ENCODE assay signal across 24 cellular contexts in the genomic region with DNA sequence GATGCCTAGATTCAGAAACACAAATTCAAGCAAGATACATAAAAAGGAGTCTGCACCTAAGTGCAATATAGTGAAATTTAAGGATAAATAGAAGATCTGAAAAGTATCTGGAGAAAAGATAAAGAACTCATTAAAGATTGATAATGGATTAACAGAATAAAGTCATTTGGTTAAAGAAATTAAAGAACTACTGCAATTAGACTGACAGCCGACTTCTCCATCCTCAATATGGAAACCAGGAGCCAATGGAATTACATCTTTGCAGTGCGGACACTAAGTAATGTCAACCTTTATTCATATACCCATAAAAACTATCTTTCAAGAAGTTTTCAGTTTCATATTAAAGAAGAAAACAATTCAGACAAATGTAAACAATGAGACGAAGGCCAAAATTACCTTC.
DNase-seq lines count a peak whose midpoint lies in the region; ATAC-seq, FAIRE-seq and TF ChIP-seq lines count a peak whose summit lies in the region.
"Had no signal": no experiment of that assay in that cellular context is flagged by ENCODE, and none has a peak within 500 bp of the region (broad histone marks: within the 10 kb centered on the region; RNA-seq: fewer than 3 reads in every experiment).

No MANE protein-coding gene starts in this region.

- FAIRE-seq in GM12878 (lab: Jason Lieb, UNC), result no peak
- FAIRE-seq: endothelial cell of umbilical vein had no signal

- H3K9me3 ChIP-seq in GM12878 (replicated peaks; ENCODE audit: control insufficient read depth, insufficient read depth, low read length) (no peaks in the 10 kb centered on the region; the same call in 2 of the 3 replicates), tibial nerve (peaks cover 0 to 42% (median 3%) of the 10 kb centered on the region in 4 donors)

- H3K23ac ChIP-seq in mesendoderm (ENCODE audit: low read length), result no peak overlapping the region

- H3K4me2 ChIP-seq in GM12878 (ENCODE audit: control insufficient read depth, insufficient read depth) (no peak overlapping the region), mesendoderm (ENCODE audit: low read length) (no peak overlapping the region)
- H3K4me2 ChIP-seq: KMS-11 had no signal

- no peak overlapping the region for H3K56ac ChIP-seq in mesendoderm (ENCODE audit: low read length)

- no peak overlapping the region for H2BK5ac ChIP-seq in mesendoderm (ENCODE audit: low read length)

- no peak overlapping the region for H3K9ac ChIP-seq in GM12878 (ENCODE audit: control insufficient read depth, insufficient read depth, low read length)
- H3K9ac ChIP-seq in mesendoderm (ENCODE audit: low read length), result no peak overlapping the region
- H3K9ac ChIP-seq: KMS-11 had no signal

- H2AFZ ChIP-seq in GM12878 (ENCODE audit: control insufficient read depth, low read depth, low read length), result no peak overlapping the region

- TF ChIP-seq RAD21 in GM12878 (IDR thresholded peaks at IDR 0.05; ENCODE audit: insufficient read depth, low read depth, low read length), result no peak

- H2BK120ac ChIP-seq in mesendoderm (ENCODE audit: low read depth, low read length), result no peak overlapping the region

- ATAC-seq in GM12878 (no peak), HG03196 (IDR thresholded peaks at IDR 0.05; ENCODE audit: unreplicated experiment) (no peak), SK-N-SH treated with all-trans-retinoic acid at 6 μM for 48 hours (no peak)
- ATAC-seq: activated CD4-positive, alpha-beta T cell treated with anti-CD3 and anti-CD28 coated beads for 36 hours; foreskin keratinocyte; left lung; T-cell had no signal

- in situ Hi-C loops in GM12878 (cut with MboI), result no loop called here

- TF ChIP-seq EP300 in GM12878 (IDR thresholded peaks at IDR 0.05; ENCODE audit: borderline replicate concordance in 1 of 2, control insufficient read depth in 1 of 2, low read depth in 2 of 2, low read length in 2 of 2), result no peak
- TF ChIP-seq EP300 in tibial nerve (IDR thresholded peaks at IDR 0.05), result no peak

- SMC1A ChIA-PET in GM12878 (lab: Charles Lee; ENCODE audit: uncharacterized antibody, unreplicated experiment), result no interaction called here

- H4K8ac ChIP-seq in mesendoderm (ENCODE audit: low read depth, low read length), result no peak overlapping the region

- CTCF ChIA-PET in GM12878 (lab: Yijun Ruan, JAX), result no interaction called here

- H3K4me3 ChIP-seq in GM12878, result no peak overlapping the region
- H3K4me3 ChIP-seq in mesendoderm (ENCODE audit: low read length), result no peak overlapping the region
- H3K4me3 ChIP-seq in tibial nerve, result no peak overlapping the region
- H3K4me3 ChIP-seq: cardiac muscle cell, left lung had no signal

- no peak overlapping the region for H2BK15ac ChIP-seq in mesendoderm (replicated peaks; ENCODE audit: low read depth)

- no peaks in the 10 kb centered on the region for H3K4me1 ChIP-seq in GM12878 (ENCODE audit: control insufficient read depth, insufficient read depth, low read length)
- no peaks in the 10 kb centered on the region for H3K4me1 ChIP-seq in mesendoderm (ENCODE audit: control insufficient read depth, low read depth, low read length)
- H3K4me1 ChIP-seq in tibial nerve, result no peaks in the 10 kb centered on the region
- H3K4me1 ChIP-seq: foreskin keratinocyte, left lung had no signal

- BruUV-seq in GM12878 (replicated peaks; lab: Mats Ljungman, UMichigan), result no TSS peak

- H3K36me3 ChIP-seq in GM12878 (ENCODE audit: control insufficient read depth in 2 of 2, insufficient read depth in 2 of 2, low read length in 1 of 2), result no peaks in the 10 kb centered on the region
- H3K36me3 ChIP-seq in mesendoderm (ENCODE audit: control insufficient read depth, insufficient read depth, low read length), result no peaks in the 10 kb centered on the region
- H3K36me3 ChIP-seq in tibial nerve, result no peaks in the 10 kb centered on the region
- H3K36me3 ChIP-seq: cardiac muscle cell, left lung had no signal

- RAD21 ChIA-PET in GM12878 (lab: Charles Lee; ENCODE audit: unreplicated experiment), result no interaction called here

- DNase-seq in NCI-H2171 treated with DMSO at 0.1 percent for 48 hours (lab: John Stamatoyannopoulos, UW) (peak; percentile 25), NCI-H2171 (lab: John Stamatoyannopoulos, UW) (no peak), M059J (ENCODE audit: low read depth) (peak; percentile 13), GM12878 (ENCODE audit: low read depth, low spot score) (no peak), mesendoderm (peak; percentile 23), tibial nerve (ENCODE audit: low spot score in 2 of 2) (no peak)
- DNase-seq: activated CD4-positive, alpha-beta T cell treated with anti-CD3 and anti-CD28 coated beads for 36 hours; activated naive CD4-positive, alpha-beta T cell treated with Interleukin-2 at 50 U/mL for 16 hours; activated T-cell treated with anti-CD3 and anti-CD28 coated beads, Interleukin-2, amount 50 U/mL, for 48 hours; amniotic stem cell; EL; foreskin keratinocyte; H9; immature natural killer cell; left lung; NCI-H2081 treated with DMSO at 0.1 percent for 48 hours; NCI-H524 treated with DMSO at 0.1 percent for 48 hours; posterior cingulate gyrus; T-cell had no signal

- H3K18ac ChIP-seq in mesendoderm (ENCODE audit: low read length), result no peak overlapping the region

- H3K27ac ChIP-seq in GM12878 (ENCODE audit: control insufficient read depth, insufficient read depth) (no peak overlapping the region), mesendoderm (ENCODE audit: low read depth, low read length) (no peak overlapping the region), tibial nerve (no peak overlapping the region)
- H3K27ac ChIP-seq: cardiac muscle cell, foreskin keratinocyte, KMS-11, left lung had no signal

- TF ChIP-seq POLR2A in GM12878 (IDR thresholded peaks at IDR 0.05; ENCODE audit: low read depth, low read length), result no peak
- no peak for TF ChIP-seq POLR2A in tibial nerve (IDR thresholded peaks at IDR 0.05)

- WGBS in GM12878 (ENCODE audit: insufficient coverage, insufficient replicate concordance, low lambda C conversion rate, missing lambda C conversion rate), result 32% methylated on average over 3 of the region's 3 CpGs
- no CpG with 5 or more reads among the region's 3 CpGs for WGBS in mesendoderm (ENCODE audit: extremely low coverage, insufficient coverage, low lambda C conversion rate)
- 60 to 79% methylated on average over 3 of the region's 3 CpGs for WGBS in tibial nerve, 2 donors

- H3K79me2 ChIP-seq in GM12878 (ENCODE audit: control insufficient read depth, insufficient read depth, low read length) (no peaks in the 10 kb centered on the region), mesendoderm (ENCODE audit: control insufficient read depth, insufficient read depth, low read length) (no peaks in the 10 kb centered on the region)

- intact Hi-C loops in GM12878 (cut with micrococcal nuclease; ENCODE audit: unreplicated experiment), result no loop called here

- no peaks in the 10 kb centered on the region; a peak in 1 of 4 replicates for H3K27me3 ChIP-seq in GM12878 (replicated peaks in 1 of 2; ENCODE audit: control insufficient read depth in 2 of 2, insufficient read depth in 2 of 2, low read length in 1 of 2)
- H3K27me3 ChIP-seq in mesendoderm (ENCODE audit: insufficient read depth, low read length, poor library complexity), result no peaks in the 10 kb centered on the region
- H3K27me3 ChIP-seq in tibial nerve, result no peaks in the 10 kb centered on the region
- H3K27me3 ChIP-seq: cardiac muscle cell, foreskin keratinocyte had no signal

- H3K4ac ChIP-seq in mesendoderm (ENCODE audit: low read depth, low read length), result no peak overlapping the region

- TF ChIP-seq CTCF in GM12878 (IDR thresholded peaks at IDR 0.05 in 2 of 3, conservative IDR thresholded peaks at IDR 0.05 in 1 of 3; ENCODE audit: control insufficient read depth in 2 of 3, extremely low read depth in 1 of 3, insufficient read depth in 1 of 3, low read depth in 3 of 3, low read length in 3 of 3) (no peak), tibial nerve (IDR thresholded peaks at IDR 0.05) (no peak)

- H3K79me1 ChIP-seq in mesendoderm (ENCODE audit: low read length), result no peaks in the 10 kb centered on the region

- POLR2A ChIA-PET in GM12878 (lab: Charles Lee), result no interaction called here

- H4K20me1 ChIP-seq in GM12878 (ENCODE audit: control insufficient read depth, insufficient read depth), result no peaks in the 10 kb centered on the region

- no peak overlapping the region for H4K5ac ChIP-seq in mesendoderm (ENCODE audit: low read length)

- no peak overlapping the region for H2AK5ac ChIP-seq in mesendoderm (ENCODE audit: low read length)

TF ChIP-seq in GM12878, 131 proteins besides CTCF, POLR2A, EP300 and RAD21:
- TF ChIP-seq RELA (IDR thresholded peaks at IDR 0.05; ENCODE audit: borderline replicate concordance, partially characterized antibody) (no peak), CBX5 (IDR thresholded peaks at IDR 0.05; ENCODE audit: low read depth) (peak; percentile 88)

TF ChIP-seq in SK-N-SH treated with all-trans-retinoic acid at 6 μM for 48 hours, 23 proteins besides CTCF, POLR2A, EP300 and RAD21 (continues in another document):
- TF ChIP-seq ZFP30 (CRISPR knock-in tag; IDR thresholded peaks at IDR 0.05) (no peak), CSDC2 (CRISPR knock-in tag; IDR thresholded peaks at IDR 0.05) (no peak), OSR1 (CRISPR knock-in tag; IDR thresholded peaks at IDR 0.05) (no peak), ISL1 (CRISPR knock-in tag; IDR thresholded peaks at IDR 0.05) (no peak), ZNF70 (CRISPR knock-in tag; IDR thresholded peaks at IDR 0.05) (no peak), ZNF8 (CRISPR knock-in tag; IDR thresholded peaks at IDR 0.05) (no peak), RARB (CRISPR knock-in tag; IDR thresholded peaks at IDR 0.05) (no peak), PPARA (CRISPR knock-in tag; IDR thresholded peaks at IDR 0.05; ENCODE audit: borderline replicate concordance) (no peak)
- TF ChIP-seq, protein P1, sequence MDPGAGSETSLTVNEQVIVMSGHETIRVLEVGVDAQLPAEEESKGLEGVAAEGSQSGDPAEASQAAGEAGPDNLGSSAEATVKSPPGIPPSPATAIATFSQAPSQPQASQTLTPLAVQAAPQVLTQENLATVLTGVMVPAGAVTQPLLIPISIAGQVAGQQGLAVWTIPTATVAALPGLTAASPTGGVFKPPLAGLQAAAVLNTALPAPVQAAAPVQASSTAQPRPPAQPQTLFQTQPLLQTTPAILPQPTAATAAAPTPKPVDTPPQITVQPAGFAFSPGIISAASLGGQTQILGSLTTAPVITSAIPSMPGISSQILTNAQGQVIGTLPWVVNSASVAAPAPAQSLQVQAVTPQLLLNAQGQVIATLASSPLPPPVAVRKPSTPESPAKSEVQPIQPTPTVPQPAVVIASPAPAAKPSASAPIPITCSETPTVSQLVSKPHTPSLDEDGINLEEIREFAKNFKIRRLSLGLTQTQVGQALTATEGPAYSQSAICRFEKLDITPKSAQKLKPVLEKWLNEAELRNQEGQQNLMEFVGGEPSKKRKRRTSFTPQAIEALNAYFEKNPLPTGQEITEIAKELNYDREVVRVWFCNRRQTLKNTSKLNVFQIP (CRISPR knock-in tag; IDR thresholded peaks at IDR 0.05; ENCODE audit: borderline replicate concordance, low read depth), result no peak

Comparison
In these comparisons a context has a peak if more than half of its experiments do, and no peak if none do; other contexts are left out.
1. DNase-seq: peak in NCI-H2171 treated with DMSO at 0.1 percent for 48 hours (single experiment), M059J (single experiment) and mesendoderm (single experiment); none in NCI-H2171 (single experiment), GM12878 (single experiment) and tibial nerve (0 of 2).